15 cellular contexts compared by ENCODE assay signal in the genomic region with DNA sequence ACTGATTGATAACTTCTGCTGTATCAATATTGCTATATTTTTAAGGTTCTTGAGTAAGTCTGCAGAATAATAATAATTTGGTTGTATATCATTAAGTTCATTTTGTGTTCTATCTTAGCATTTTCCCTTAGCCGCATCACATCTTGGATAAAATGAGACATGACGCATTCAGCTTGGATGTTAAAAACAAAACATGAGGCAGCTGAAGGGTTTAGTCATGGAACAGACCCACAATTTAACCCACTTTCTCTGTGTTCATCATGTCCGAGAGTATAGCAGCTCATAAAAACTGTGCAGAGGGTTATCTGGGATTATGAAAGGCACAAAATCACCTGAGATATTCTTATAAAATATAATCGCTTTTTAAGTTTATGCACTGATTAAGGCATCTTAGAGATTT.
DNase-seq lines count a peak whose midpoint lies in the region; ATAC-seq, FAIRE-seq and TF ChIP-seq lines count a peak whose summit lies in the region.
"Had no signal": no experiment of that assay in that cellular context is flagged by ENCODE, and none has a peak within 500 bp of the region (broad histone marks: within the 10 kb centered on the region; RNA-seq: fewer than 3 reads in every experiment).

No MANE protein-coding gene starts in this region.

- H2AFZ ChIP-seq in astrocyte (ENCODE audit: low read depth, low read length), result no peak overlapping the region
- H2AFZ ChIP-seq: PC-9 had no signal

- H3K4me1 ChIP-seq in astrocyte (ENCODE audit: insufficient read depth, low read length), result no peaks in the 10 kb centered on the region

- no peak overlapping the region for H3K4me2 ChIP-seq in astrocyte (ENCODE audit: low read length)
- H3K4me2 ChIP-seq: PC-9 had no signal

- peaks cover 4% of the 10 kb centered on the region for H3K4me1 Mint-ChIP-seq in astrocyte (ENCODE audit: low read depth, unreplicated experiment)

- no peak overlapping the region for H3K27ac Mint-ChIP-seq in astrocyte (ENCODE audit: unreplicated experiment)

- peaks cover 3% of the 10 kb centered on the region for H3K9me3 Mint-ChIP-seq in astrocyte (ENCODE audit: unreplicated experiment)

- no peak overlapping the region for H3K27ac ChIP-seq in astrocyte (ENCODE audit: low read depth, low read length)
- H3K27ac ChIP-seq: PC-9 had no signal

- H4K20me1 ChIP-seq in astrocyte (ENCODE audit: insufficient read depth, low read length), result no peaks in the 10 kb centered on the region

- DNase-seq in GM04503 (ENCODE audit: low read depth), result peak; percentile 25
- peak; percentile 12 for DNase-seq in astrocyte (ENCODE audit: low read depth)
- peak; percentile 10 for DNase-seq in fibroblast of the conjunctiva (ENCODE audit: low read depth)
- DNase-seq in superior temporal gyrus (ENCODE audit: extremely low spot score), result peak; percentile 25
- DNase-seq in stimulated activated naive CD8-positive, alpha-beta T cell treated with anti-CD3 and anti-CD28 coated beads, Interleukin-15, Interleukin-2, amounts not matched to agents 100 U/mL and 50 U/mL, for 24 hours, result no peak
- DNase-seq in stimulated activated CD4-positive, alpha-beta T cell treated with anti-CD3 and anti-CD28 coated beads, Interleukin-15, amount 100 ng/mL, for 24 hours, result no peak
- DNase-seq: DMS53, NCI-H1436 treated with DMSO at 0.1 percent for 48 hours, NCI-H345, NCI-H526 treated with DMSO at 0.1 percent for 48 hours, PC-9 had no signal

- no peak overlapping the region for H3K4me3 ChIP-seq in astrocyte (ENCODE audit: insufficient read depth, low read depth, low read length)
- H3K4me3 ChIP-seq: K562, PC-9 had no signal

- no peaks in the 10 kb centered on the region for H3K27me3 Mint-ChIP-seq in astrocyte (ENCODE audit: low read depth, unreplicated experiment)

- H3K79me2 ChIP-seq in astrocyte (ENCODE audit: insufficient read depth, low read length), result no peaks in the 10 kb centered on the region

- no peak overlapping the region for H3K9ac ChIP-seq in astrocyte (ENCODE audit: low read length)

- TF ChIP-seq CTCF in astrocyte (IDR thresholded peaks at IDR 0.05; ENCODE audit: insufficient read depth, low read depth, low read length), result no peak

- H3K36me3 ChIP-seq in astrocyte (ENCODE audit: insufficient read depth, low read length), result peaks cover 2% of the 10 kb centered on the region

- H3K4me3 Mint-ChIP-seq in astrocyte (ENCODE audit: unreplicated experiment), result no peak overlapping the region

- no peaks in the 10 kb centered on the region for H3K9me3 ChIP-seq in astrocyte (ENCODE audit: insufficient read depth, low read depth, low read length)

- no peaks in the 10 kb centered on the region for H3K27me3 ChIP-seq in astrocyte (ENCODE audit: insufficient read depth, low read length)

- no peak for ATAC-seq in GM19395 (IDR thresholded peaks at IDR 0.05; ENCODE audit: unreplicated experiment)
- no peak for ATAC-seq in stimulated activated naive CD8-positive, alpha-beta T cell treated with anti-CD3 and anti-CD28 coated beads, Interleukin-15, Interleukin-2, amounts not matched to agents 100 U/mL and 50 U/mL, for 24 hours
- ATAC-seq: HCT116, K562 had no signal

- no peak for FAIRE-seq in astrocyte (lab: Jason Lieb, UNC)
- FAIRE-seq: GM12891, K562 had no signal

- no peaks in the 10 kb centered on the region for H3K36me3 Mint-ChIP-seq in astrocyte (ENCODE audit: low read depth, unreplicated experiment)

Comparison
In these comparisons a context has a peak if more than half of its experiments do, and no peak if none do; other contexts are left out.
1. DNase-seq: peak in GM04503 (single experiment), astrocyte (single experiment), fibroblast of the conjunctiva (single experiment) and superior temporal gyrus (single experiment); none in stimulated activated naive CD8-positive, alpha-beta T cell treated with anti-CD3 and anti-CD28 coated beads, Interleukin-15, Interleukin-2, amounts not matched to agents 100 U/mL and 50 U/mL, for 24 hours (single experiment) and stimulated activated CD4-positive, alpha-beta T cell treated with anti-CD3 and anti-CD28 coated beads, Interleukin-15, amount 100 ng/mL, for 24 hours (single experiment).